Comparison of ENCODE assay signal across 8 cellular contexts in genomic region chr20:36202891-36203338, GRCh38. TPM values are rescaled to one million over a fixed set of nuclear protein-coding genes. Genes with fewer than 3 reads are reported as not detected.
DNase-seq lines count a peak whose midpoint lies in the region; ATAC-seq, FAIRE-seq and TF ChIP-seq lines count a peak whose summit lies in the region.

No MANE protein-coding gene starts in this region.

- peaks cover 8% of the 10 kb centered on the region for H3K36me3 Mint-ChIP-seq in astrocyte (ENCODE audit: low read depth, unreplicated experiment)

- H4K20me1 ChIP-seq in astrocyte (ENCODE audit: insufficient read depth, low read length) = no peaks in the 10 kb centered on the region

- DNase-seq in GM12864 (ENCODE audit: low read depth) (no peak), NCI-H128 (lab: John Stamatoyannopoulos, UW; ENCODE audit: unreplicated experiment) (peak; percentile 55), T1000 (lab: John Stamatoyannopoulos, UW) (peak; percentile 57), astrocyte (ENCODE audit: low read depth) (peak; percentile 8), hypothalamus (lab: John Stamatoyannopoulos, UW) (peak in 46 of 51 donors; percentile 5 to 82 (median 46))
- DNase-seq in stimulated activated CD4-positive, alpha-beta T cell treated with anti-CD3 and anti-CD28 coated beads, Interleukin-12 subunit alpha, Interleukin-12 subunit beta, amount 100 ng/mL, for 24 hours (ENCODE audit: low read depth in 2 of 2) = peak; percentile 58 to 70

- ATAC-seq in HG02938 (IDR thresholded peaks at IDR 0.05; ENCODE audit: unreplicated experiment) (no peak), GM19023 (IDR thresholded peaks at IDR 0.05; ENCODE audit: unreplicated experiment) (no peak)

- H3K4me1 Mint-ChIP-seq in astrocyte (ENCODE audit: low read depth, unreplicated experiment) = no peaks in the 10 kb centered on the region

- H3K4me3 ChIP-seq in GM12864 (ENCODE audit: low read depth, low read length) (no peak overlapping the region), astrocyte (ENCODE audit: insufficient read depth, low read depth, low read length) (no peak overlapping the region)

- peaks cover 7% of the 10 kb centered on the region for H3K27me3 Mint-ChIP-seq in astrocyte (ENCODE audit: low read depth, unreplicated experiment)

- H3K9me3 Mint-ChIP-seq in astrocyte (ENCODE audit: unreplicated experiment) = no peaks in the 10 kb centered on the region

- no peaks in the 10 kb centered on the region for H3K4me1 ChIP-seq in astrocyte (ENCODE audit: insufficient read depth, low read length)

- no peak overlapping the region for H2AFZ ChIP-seq in astrocyte (ENCODE audit: low read depth, low read length)

- H3K79me2 ChIP-seq in astrocyte (ENCODE audit: insufficient read depth, low read length) = no peaks in the 10 kb centered on the region

- peak overlapping the region; percentile 37 for H3K4me2 ChIP-seq in astrocyte (ENCODE audit: low read length)

- no peak overlapping the region for H3K27ac ChIP-seq in astrocyte (ENCODE audit: low read depth, low read length)

- no peak for FAIRE-seq in astrocyte (lab: Jason Lieb, UNC)

- no peak overlapping the region for H3K4me3 Mint-ChIP-seq in astrocyte (ENCODE audit: unreplicated experiment)

- TF ChIP-seq CTCF in GM12864 (IDR thresholded peaks at IDR 0.05; ENCODE audit: low read depth, low read length, missing control alignments) (peak; percentile 100), astrocyte (IDR thresholded peaks at IDR 0.05; ENCODE audit: insufficient read depth, low read depth, low read length) (peak; percentile 89)

- no peaks in the 10 kb centered on the region for H3K36me3 ChIP-seq in astrocyte (ENCODE audit: insufficient read depth, low read length)

- no peak overlapping the region for H3K9ac ChIP-seq in astrocyte (ENCODE audit: low read length)

- H3K9me3 ChIP-seq in astrocyte (ENCODE audit: insufficient read depth, low read depth, low read length) = no peaks in the 10 kb centered on the region

- H3K27ac Mint-ChIP-seq in astrocyte (ENCODE audit: unreplicated experiment) = no peak overlapping the region

- H3K27me3 ChIP-seq in astrocyte (ENCODE audit: insufficient read depth, low read length) = no peaks in the 10 kb centered on the region

RNA-seq across cellular contexts. Expression of gene AAR2, which starts 33.4 kb away (rescaled TPM):
- 20.9 and 21.7 TPM in 2 replicates for total RNA-seq in astrocyte

RNA-seq across cellular contexts. Expression of gene EPB41L1, which starts 48.4 kb away (rescaled TPM):
- 35.0 and 39.4 TPM in 2 replicates for total RNA-seq in astrocyte
